Comparison of ENCODE assay signal across 29 cellular contexts in genomic region chr10:28211759-28212158, GRCh38.
"Had no signal": no experiment of that assay in that cellular context is flagged by ENCODE, and none has a peak within 500 bp of the region (broad histone marks: within the 10 kb centered on the region; RNA-seq: fewer than 3 reads in every experiment).

No MANE protein-coding gene starts in this region.

- H3K9me3 ChIP-seq: colonic mucosa, esophagus squamous epithelium had no signal

- FAIRE-seq: endometrium, endothelial cell of umbilical vein had no signal

- H3K36me3 ChIP-seq: ascending aorta, breast epithelium, cardiac muscle cell, colonic mucosa, esophagus squamous epithelium had no signal

- H3K4me3 ChIP-seq: ascending aorta, breast epithelium, cardiac muscle cell, colonic mucosa, esophagus squamous epithelium had no signal

- H3K27me3 ChIP-seq: ascending aorta, breast epithelium, cardiac muscle cell, colonic mucosa, esophagus squamous epithelium had no signal

- ATAC-seq: activated naive CD4-positive, alpha-beta T cell treated with anti-CD3 and anti-CD28 coated beads, Interleukin-2, amount 50 U/mL, for 72 hours; activated T-cell treated with anti-CD3 and anti-CD28 coated beads, Interleukin-2, amount 50 U/mL, for 72 hours; T-cell; T-helper 17 cell had no signal

- DNase-seq: activated CD4-positive, alpha-beta memory T cell treated with anti-CD3 and anti-CD28 coated beads, Interleukin-2, amount 10 ng/mL, durations not matched to agents 7 days and 5 days; activated CD4-positive, alpha-beta T cell treated with anti-CD3 and anti-CD28 coated beads for 1 hour; activated CD4-positive, alpha-beta T cell treated with anti-CD3 and anti-CD28 coated beads for 4 hours; activated CD4-positive, alpha-beta T cell treated with anti-CD3 and anti-CD28 coated beads, Interleukin-2, amount 10 ng/mL, durations not matched to agents 7 days and 5 days; activated CD4-positive, alpha-beta T cell treated with anti-CD3 and anti-CD28 coated beads, Interleukin-2, amount 50 U/mL, for 4 hours; activated CD8-positive, alpha-beta memory T cell treated with anti-CD3 and anti-CD28 coated beads, Interleukin-2, amount 50 U/mL, for 48 hours; activated gamma-delta T cell; activated naive CD4-positive, alpha-beta T cell; activated naive CD4-positive, alpha-beta T cell treated with anti-CD3 and anti-CD28 coated beads, Interleukin-2, amount 10 ng/mL, durations not matched to agents 7 days and 5 days; activated naive CD8-positive, alpha-beta T cell treated with anti-CD3 and anti-CD28 coated beads, Interleukin-2, amount 10 ng/mL, durations not matched to agents 7 days and 5 days; activated T-cell treated with anti-CD3 and anti-CD28 coated beads for 4 hours; activated T-cell treated with anti-CD3 and anti-CD28 coated beads, Interleukin-2, amount 50 U/mL, for 24 hours; activated T-cell treated with anti-CD3 and anti-CD28 coated beads, Interleukin-2, amount 50 U/mL, for 72 hours; central memory CD4-positive, alpha-beta T cell; cerebellar nuclear complex; colonic mucosa; effector CD8-positive, alpha-beta T cell; esophagus squamous epithelium; foreskin melanocyte; head of caudate nucleus; T-cell; T-helper 17 cell had no signal

- H3K4me1 ChIP-seq: ascending aorta, breast epithelium had no signal

- H3K27ac ChIP-seq: ascending aorta, breast epithelium, cardiac muscle cell, colonic mucosa, epithelial cell of prostate, esophagus squamous epithelium had no signal
